1 cellular context compared by ENCODE assay signal in the genomic region with DNA sequence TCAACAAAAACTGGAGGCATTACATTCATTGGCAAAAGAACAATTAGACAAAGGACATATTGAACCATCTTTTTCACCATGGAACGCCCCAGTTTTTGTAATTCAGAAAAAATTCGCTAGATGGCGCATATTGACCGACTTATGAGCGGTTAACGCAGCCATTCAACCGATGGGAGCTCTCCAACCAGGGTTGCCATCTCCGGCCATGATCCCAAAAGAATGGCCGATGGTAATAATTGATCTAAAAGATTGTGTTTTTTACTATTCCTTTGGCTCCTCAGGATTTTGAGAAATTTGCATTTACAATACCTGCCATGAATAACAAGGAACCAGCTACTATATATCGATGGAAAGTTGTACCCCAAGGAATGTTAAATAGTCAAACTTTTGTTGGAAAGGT.
TF ChIP-seq lines count a peak whose summit lies in the region.

No MANE protein-coding gene starts in this region.

TF ChIP-seq in A549, 52 proteins besides CTCF, POLR2A, EP300 and RAD21 (continued from another document):
- TF ChIP-seq, protein P1, sequence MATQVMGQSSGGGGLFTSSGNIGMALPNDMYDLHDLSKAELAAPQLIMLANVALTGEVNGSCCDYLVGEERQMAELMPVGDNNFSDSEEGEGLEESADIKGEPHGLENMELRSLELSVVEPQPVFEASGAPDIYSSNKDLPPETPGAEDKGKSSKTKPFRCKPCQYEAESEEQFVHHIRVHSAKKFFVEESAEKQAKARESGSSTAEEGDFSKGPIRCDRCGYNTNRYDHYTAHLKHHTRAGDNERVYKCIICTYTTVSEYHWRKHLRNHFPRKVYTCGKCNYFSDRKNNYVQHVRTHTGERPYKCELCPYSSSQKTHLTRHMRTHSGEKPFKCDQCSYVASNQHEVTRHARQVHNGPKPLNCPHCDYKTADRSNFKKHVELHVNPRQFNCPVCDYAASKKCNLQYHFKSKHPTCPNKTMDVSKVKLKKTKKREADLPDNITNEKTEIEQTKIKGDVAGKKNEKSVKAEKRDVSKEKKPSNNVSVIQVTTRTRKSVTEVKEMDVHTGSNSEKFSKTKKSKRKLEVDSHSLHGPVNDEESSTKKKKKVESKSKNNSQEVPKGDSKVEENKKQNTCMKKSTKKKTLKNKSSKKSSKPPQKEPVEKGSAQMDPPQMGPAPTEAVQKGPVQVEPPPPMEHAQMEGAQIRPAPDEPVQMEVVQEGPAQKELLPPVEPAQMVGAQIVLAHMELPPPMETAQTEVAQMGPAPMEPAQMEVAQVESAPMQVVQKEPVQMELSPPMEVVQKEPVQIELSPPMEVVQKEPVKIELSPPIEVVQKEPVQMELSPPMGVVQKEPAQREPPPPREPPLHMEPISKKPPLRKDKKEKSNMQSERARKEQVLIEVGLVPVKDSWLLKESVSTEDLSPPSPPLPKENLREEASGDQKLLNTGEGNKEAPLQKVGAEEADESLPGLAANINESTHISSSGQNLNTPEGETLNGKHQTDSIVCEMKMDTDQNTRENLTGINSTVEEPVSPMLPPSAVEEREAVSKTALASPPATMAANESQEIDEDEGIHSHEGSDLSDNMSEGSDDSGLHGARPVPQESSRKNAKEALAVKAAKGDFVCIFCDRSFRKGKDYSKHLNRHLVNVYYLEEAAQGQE (IDR thresholded peaks at IDR 0.05): peak; percentile 59
